In the genomic region with DNA sequence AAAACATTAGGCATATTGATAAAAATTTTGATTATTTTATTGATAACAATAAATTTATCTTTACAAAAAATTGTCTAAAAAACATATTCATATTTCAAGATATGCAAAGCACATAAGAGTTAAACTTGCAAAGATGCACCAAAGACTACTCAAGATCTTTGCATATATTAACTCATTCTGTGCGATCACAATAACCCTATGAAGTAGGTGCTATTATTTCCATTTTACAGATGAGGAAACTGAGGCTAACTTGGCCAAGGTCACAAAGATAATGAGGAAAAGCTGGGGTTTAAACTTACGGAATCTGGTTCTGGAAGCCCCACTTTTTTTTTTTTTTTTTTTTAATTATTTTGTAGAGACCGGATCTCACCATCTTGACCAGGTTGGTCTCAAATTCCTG, we compare ENCODE assay signal across 15 cellular contexts.
DNase-seq lines count a peak whose midpoint lies in the region; ATAC-seq, FAIRE-seq and TF ChIP-seq lines count a peak whose summit lies in the region.
"Had no signal": no experiment of that assay in that cellular context is flagged by ENCODE, and none has a peak within 500 bp of the region (broad histone marks: within the 10 kb centered on the region; RNA-seq: fewer than 3 reads in every experiment).

No MANE protein-coding gene starts in this region.

- peak overlapping the region in 2 of 10 donors; percentile 73 to 92 for H3K4me3 Mint-ChIP-seq in naive thymus-derived CD4-positive, alpha-beta T cell

- H3K27ac Mint-ChIP-seq in naive thymus-derived CD4-positive, alpha-beta T cell, result peak overlapping the region in 6 of 9 donors; percentile 59 to 99 (median 94)
- H3K27ac Mint-ChIP-seq: WTC11 had no signal

- H3K27ac ChIP-seq in MM.1S (ENCODE audit: low read length) (peak overlapping the region; percentile 85; the same call in 1 of the 2 replicates), GM12878 (ENCODE audit: control insufficient read depth, insufficient read depth) (peak overlapping the region; percentile 92)
- H3K27ac ChIP-seq in naive thymus-derived CD4-positive, alpha-beta T cell (ENCODE audit: low read depth, low read length), result peak overlapping the region; percentile 91
- H3K27ac ChIP-seq: foreskin keratinocyte had no signal

- TF ChIP-seq RAD21 in GM12878 (IDR thresholded peaks at IDR 0.05; ENCODE audit: insufficient read depth, low read depth, low read length), result no peak

- peaks cover 30% of the 10 kb centered on the region for H3K79me2 ChIP-seq in MM.1S (ENCODE audit: low read length)
- peaks cover 74% of the 10 kb centered on the region for H3K79me2 ChIP-seq in GM12878 (ENCODE audit: control insufficient read depth, insufficient read depth, low read length)

- no peak for TF ChIP-seq EP300 in GM12878 (IDR thresholded peaks at IDR 0.05; ENCODE audit: borderline replicate concordance in 1 of 2, control insufficient read depth in 1 of 2, low read depth in 2 of 2, low read length in 2 of 2)

- ATAC-seq in GM12878 (no peak), GM21526 (IDR thresholded peaks at IDR 0.05; ENCODE audit: low FRiP score, unreplicated experiment) (no peak)
- ATAC-seq in naive thymus-derived CD4-positive, alpha-beta T cell, result no peak
- ATAC-seq: foreskin keratinocyte, WTC11 had no signal

- no peaks in the 10 kb centered on the region for H3K27me3 Mint-ChIP-seq in naive thymus-derived CD4-positive, alpha-beta T cell

- H2AFZ ChIP-seq in MM.1S (ENCODE audit: low read length), result no peak overlapping the region
- H2AFZ ChIP-seq in GM12878 (ENCODE audit: control insufficient read depth, low read depth, low read length), result no peak overlapping the region

- H3K4me1 ChIP-seq in MM.1S (ENCODE audit: low read length), result peaks cover 13% of the 10 kb centered on the region
- H3K4me1 ChIP-seq in GM12878 (ENCODE audit: control insufficient read depth, insufficient read depth, low read length), result 0 out of 2 replicates have a peak, but pooled peaks cover 3% of the 10 kb centered on the region
- H3K4me1 ChIP-seq in naive thymus-derived CD4-positive, alpha-beta T cell (ENCODE audit: control insufficient read depth in 2 of 2, insufficient read depth in 2 of 2, low read length in 2 of 2), result peaks cover 3 to 13% of the 10 kb centered on the region in 2 donors

- TF ChIP-seq POLR2A in GM12878 (IDR thresholded peaks at IDR 0.05; ENCODE audit: low read depth, low read length), result no peak

- RAD21 ChIA-PET in GM12878 (lab: Charles Lee; ENCODE audit: unreplicated experiment), result interaction anchor here (0.7 to 15.2 kb wide), 24 partner anchors 9 to 388 kb away, joined by 3 to 514 read pairs (median 5); a partner anchor contains a TSS

- H3K9me2 ChIP-seq in MM.1S (replicated peaks; ENCODE audit: insufficient read depth, low read length), result no peaks in the 10 kb centered on the region

- H3K27me3 ChIP-seq in MM.1S (replicated peaks; ENCODE audit: insufficient read depth, low read length), result no peaks in the 10 kb centered on the region
- H3K27me3 ChIP-seq in GM12878 (replicated peaks in 1 of 2; ENCODE audit: control insufficient read depth in 2 of 2, insufficient read depth in 2 of 2, low read length in 1 of 2), result no peaks in the 10 kb centered on the region
- no peaks in the 10 kb centered on the region for H3K27me3 ChIP-seq in naive thymus-derived CD4-positive, alpha-beta T cell (ENCODE audit: control insufficient read depth in 2 of 2, insufficient read depth in 2 of 2, low read length in 2 of 2)
- H3K27me3 ChIP-seq: foreskin keratinocyte, transverse colon had no signal

- H3K36me3 ChIP-seq in MM.1S (replicated peaks; ENCODE audit: insufficient read depth, low read length), result no peaks in the 10 kb centered on the region
- H3K36me3 ChIP-seq in GM12878 (ENCODE audit: control insufficient read depth in 2 of 2, insufficient read depth in 2 of 2, low read length in 1 of 2), result no peaks in the 10 kb centered on the region
- peaks cover 0 to 11% (median 0%) of the 10 kb centered on the region in 3 experiments for H3K36me3 ChIP-seq in naive thymus-derived CD4-positive, alpha-beta T cell (ENCODE audit: control insufficient read depth in 2 of 3, insufficient read depth in 3 of 3, low read length in 3 of 3)
- H3K36me3 ChIP-seq: transverse colon had no signal

- FAIRE-seq in GM12878 (lab: Jason Lieb, UNC), result no peak
- FAIRE-seq: D721Med had no signal

- in situ Hi-C loops in GM12878 (cut with MboI), result no loop called here

- SMC1A ChIA-PET in GM12878 (lab: Charles Lee; ENCODE audit: uncharacterized antibody, unreplicated experiment), result interaction anchor here (0.6 to 35.8 kb wide), 17 partner anchors 15 to 167 kb away, joined by 3 to 945 read pairs (median 7); a partner anchor contains a TSS

- peaks cover 5 to 34% (median 29%) of the 10 kb centered on the region in 7 donors for H3K4me1 Mint-ChIP-seq in naive thymus-derived CD4-positive, alpha-beta T cell

- intact Hi-C loops in GM12878 (cut with micrococcal nuclease; ENCODE audit: unreplicated experiment), result loop anchor here (1.0 to 2.0 kb wide), 3 partner anchors 21 to 102 kb away; no protein-coding TSS in a partner anchor
- intact Hi-C loops in naive thymus-derived CD4-positive, alpha-beta T cell (cut with micrococcal nuclease), result no loop called here

- no TSS peak for BruUV-seq in GM12878 (replicated peaks; lab: Mats Ljungman, UMichigan)

- no peaks in the 10 kb centered on the region for H3K9me3 Mint-ChIP-seq in naive thymus-derived CD4-positive, alpha-beta T cell
- H3K9me3 Mint-ChIP-seq: activated naive CD4-positive, alpha-beta T cell treated with anti-CD3 and anti-CD28 coated beads, Interleukin-2, amount 50 U/mL, for 72 hours; HFFc6; WTC11 had no signal

- H3K4me3 ChIP-seq in GM12864 (ENCODE audit: low read depth, low read length) (peak overlapping the region; percentile 48), MM.1S (ENCODE audit: low read length) (no peak overlapping the region), GM12878 (peak overlapping the region; percentile 98)
- no peak overlapping the region for H3K4me3 ChIP-seq in naive thymus-derived CD4-positive, alpha-beta T cell (ENCODE audit: low read length)
- H3K4me3 ChIP-seq: transverse colon had no signal

- H4K20me1 ChIP-seq in MM.1S (ENCODE audit: insufficient read depth, low read length) (no peaks in the 10 kb centered on the region), GM12878 (ENCODE audit: control insufficient read depth, insufficient read depth) (no peaks in the 10 kb centered on the region)

- CTCF ChIA-PET in GM12878 (lab: Yijun Ruan, JAX), result interaction anchor here (0.9 to 14.2 kb wide), 16 partner anchors 13 to 226 kb away, joined by 3 to 153 read pairs (median 6); a partner anchor contains a TSS
- CTCF ChIA-PET in naive thymus-derived CD4-positive, alpha-beta T cell (lab: Charles Lee), result interaction anchor here (0.7 to 7.8 kb wide), 6 partner anchors 9 to 103 kb away, joined by 3 to 87 read pairs (median 6); a partner anchor contains a TSS

- TF ChIP-seq CTCF in GM12864 (IDR thresholded peaks at IDR 0.05; ENCODE audit: low read depth, low read length, missing control alignments) (no peak), MM.1S (IDR thresholded peaks at IDR 0.05; ENCODE audit: low read length) (no peak), GM12878 (IDR thresholded peaks at IDR 0.05 in 2 of 3, conservative IDR thresholded peaks at IDR 0.05 in 1 of 3; ENCODE audit: control insufficient read depth in 2 of 3, extremely low read depth in 1 of 3, insufficient read depth in 1 of 3, low read depth in 3 of 3, low read length in 3 of 3) (no peak)

- WGBS in GM12878 (ENCODE audit: insufficient coverage, insufficient replicate concordance, low lambda C conversion rate, missing lambda C conversion rate), result 66% methylated on average over 3 of the region's 3 CpGs

- H3F3A ChIP-seq in MM.1S (ENCODE audit: insufficient read depth, low read length), result peaks cover 33% of the 10 kb centered on the region

- H3K4me2 ChIP-seq in MM.1S (ENCODE audit: low read depth, low read length) (peak overlapping the region; percentile 92; the same call in 1 of the 2 replicates), GM12878 (ENCODE audit: control insufficient read depth, insufficient read depth) (peak overlapping the region; percentile 87)

- H3K9me3 ChIP-seq in MM.1S (replicated peaks; ENCODE audit: insufficient read depth, low read length) (no peaks in the 10 kb centered on the region), GM12878 (replicated peaks; ENCODE audit: control insufficient read depth, insufficient read depth, low read length) (no peaks in the 10 kb centered on the region)
- no peaks in the 10 kb centered on the region for H3K9me3 ChIP-seq in naive thymus-derived CD4-positive, alpha-beta T cell (ENCODE audit: control insufficient read depth in 2 of 3, low read length in 3 of 3)
- H3K9me3 ChIP-seq: transverse colon had no signal

- H3K9ac ChIP-seq in MM.1S (ENCODE audit: low read length) (no peak overlapping the region), GM12878 (ENCODE audit: control insufficient read depth, insufficient read depth, low read length) (peak overlapping the region; percentile 91)

- POLR2A ChIA-PET in GM12878 (lab: Charles Lee), result interaction anchor here (0.6 to 8.4 kb wide), 17 partner anchors 11 to 793 kb away, joined by 3 to 195 read pairs (median 6); a partner anchor contains a TSS
- POLR2A ChIA-PET in naive thymus-derived CD4-positive, alpha-beta T cell (lab: Charles Lee), result interaction anchor here (0.6 to 15.2 kb wide), 8 partner anchors 13 to 275 kb away, joined by 3 to 433 read pairs (median 6); a partner anchor contains a TSS

- DNase-seq in GM12864 (ENCODE audit: low read depth), result no peak
- no peak for DNase-seq in MM.1S
- no peak for DNase-seq in GM12878 (ENCODE audit: low read depth, low spot score)
- DNase-seq in naive thymus-derived CD4-positive, alpha-beta T cell, result no peak
- DNase-seq in NCI-H2171 (lab: John Stamatoyannopoulos, UW), result no peak
- no peak for DNase-seq in MV-4-11 (lab: John Stamatoyannopoulos, UW)
- DNase-seq: foreskin keratinocyte; HFFc6; stimulated activated CD4-positive, alpha-beta T cell treated with anti-CD3 and anti-CD28 coated beads, Interleukin-4, amount 100 ng/mL, for 24 hours; SW 1271; transverse colon had no signal

- peaks cover 0 to 2% (median 0%) of the 10 kb centered on the region in 5 donors for H3K36me3 Mint-ChIP-seq in naive thymus-derived CD4-positive, alpha-beta T cell
- H3K36me3 Mint-ChIP-seq: WTC11 had no signal

TF ChIP-seq in GM12878, 131 proteins besides CTCF, POLR2A, EP300 and RAD21:
- 0 out of 3 replicates have a peak, but pooled peaks have one; percentile 8 for TF ChIP-seq POU2F2 (IDR thresholded peaks at IDR 0.05; ENCODE audit: borderline replicate concordance, low read depth, low read length)
- no peak for TF ChIP-seq CHD1 (IDR thresholded peaks at IDR 0.05; ENCODE audit: low read depth, low read length)
TF ChIP-seq in GM12878: peak in this region for 1.

Comparison
In these comparisons a context has a peak if more than half of its experiments do, and no peak if none do; other contexts are left out.
1. H3K4me3 ChIP-seq: peak in GM12864 (single experiment) and GM12878 (single experiment); none in MM.1S (single experiment) and naive thymus-derived CD4-positive, alpha-beta T cell (single experiment).
2. Peak in every context shown above with its lines, with median percentiles within 50 percentile points of each other: H3K27ac ChIP-seq.